17 cellular contexts compared by ENCODE assay signal in genomic region chr2:217392930-217393584, GRCh38.
DNase-seq lines count a peak whose midpoint lies in the region; ATAC-seq and TF ChIP-seq lines count a peak whose summit lies in the region.
"Had no signal": no experiment of that assay in that cellular context is flagged by ENCODE, and none has a peak within 500 bp of the region (broad histone marks: within the 10 kb centered on the region; RNA-seq: fewer than 3 reads in every experiment).

No MANE protein-coding gene starts in this region.

- no peaks in the 10 kb centered on the region for H3K9me3 ChIP-seq in osteoblast (ENCODE audit: low read depth, low read length)
- no peaks in the 10 kb centered on the region for H3K9me3 ChIP-seq in vagina
- H3K9me3 ChIP-seq: prostate gland had no signal

- H3K36me3 ChIP-seq in osteoblast (ENCODE audit: insufficient read depth, low read length) (no peaks in the 10 kb centered on the region), vagina (no peaks in the 10 kb centered on the region)
- H3K36me3 ChIP-seq: left lung, prostate gland had no signal

- H3K27me3 ChIP-seq in foreskin keratinocyte, result no peaks in the 10 kb centered on the region
- H3K27me3 ChIP-seq in osteoblast (ENCODE audit: insufficient read depth, low read length), result no peaks in the 10 kb centered on the region
- no peaks in the 10 kb centered on the region for H3K27me3 ChIP-seq in vagina
- H3K27me3 ChIP-seq: left lung had no signal

- H3K79me2 ChIP-seq in osteoblast (ENCODE audit: insufficient read depth, low read length), result no peaks in the 10 kb centered on the region

- DNase-seq in NCI-H2029 (lab: John Stamatoyannopoulos, UW) (peak; percentile 24), NCI-H2029 treated with DMSO at 0.1 percent for 48 hours (lab: John Stamatoyannopoulos, UW) (no peak), foreskin keratinocyte (no peak), osteoblast (ENCODE audit: insufficient read length, low spot score, missing footprints) (no peak), vagina (ENCODE audit: extremely low spot score in 2 of 2) (no peak), NCI-H128 (lab: John Stamatoyannopoulos, UW; ENCODE audit: unreplicated experiment) (no peak)
- no peak for DNase-seq in activated T-cell treated with anti-CD3 and anti-CD28 coated beads, Interleukin-2, amount 50 U/mL, for 72 hours
- DNase-seq: activated CD4-positive, CD25-positive, alpha-beta regulatory T cell; activated gamma-delta T cell; naive B cell; RPMI8226 had no signal

- H3K36me3 Mint-ChIP-seq in activated T-cell treated with anti-CD3 and anti-CD28 coated beads, Interleukin-2, amount 50 U/mL, for 72 hours (ENCODE audit: insufficient read depth in 2 of 2), result peaks cover 5 to 6% of the 10 kb centered on the region in 2 donors

- H3K4me3 Mint-ChIP-seq in activated T-cell treated with anti-CD3 and anti-CD28 coated beads, Interleukin-2, amount 50 U/mL, for 72 hours, result no peak overlapping the region
- H3K4me3 Mint-ChIP-seq: dendritic cell treated with granulocyte-macrophage colony-stimulating factor and Interleukin-4, amounts not matched to agents 40 ng/mL and 50 ng/mL, for 4 days; GM23338; naive B cell had no signal

- ATAC-seq in foreskin keratinocyte (peak; percentile 13), HG03354 (IDR thresholded peaks at IDR 0.05; ENCODE audit: poor library complexity, severe bottlenecking, unreplicated experiment) (no peak)
- ATAC-seq in activated T-cell treated with anti-CD3 and anti-CD28 coated beads, Interleukin-2, amount 50 U/mL, for 72 hours (replicated peaks in 1 of 2), result no peak
- ATAC-seq: GM23338 had no signal

- no peaks in the 10 kb centered on the region for H3K4me1 ChIP-seq in foreskin keratinocyte
- peaks cover 30% of the 10 kb centered on the region for H3K4me1 ChIP-seq in osteoblast (ENCODE audit: insufficient read depth, low read length)
- H3K4me1 ChIP-seq in vagina, result peaks cover 27% of the 10 kb centered on the region
- H3K4me1 ChIP-seq: prostate gland had no signal

- no peak overlapping the region for H3K4me3 ChIP-seq in osteoblast (ENCODE audit: insufficient read depth, low read length)
- H3K4me3 ChIP-seq in vagina, result no peak overlapping the region
- H3K4me3 ChIP-seq: GM23338, left lung, prostate gland had no signal

- no peak overlapping the region for H3K27ac Mint-ChIP-seq in activated T-cell treated with anti-CD3 and anti-CD28 coated beads, Interleukin-2, amount 50 U/mL, for 72 hours
- H3K27ac Mint-ChIP-seq: dendritic cell treated with granulocyte-macrophage colony-stimulating factor and Interleukin-4, amounts not matched to agents 40 ng/mL and 50 ng/mL, for 4 days; GM23338; naive B cell had no signal

- peaks cover 4 to 9% of the 10 kb centered on the region in 2 donors for H3K9me3 Mint-ChIP-seq in activated T-cell treated with anti-CD3 and anti-CD28 coated beads, Interleukin-2, amount 50 U/mL, for 72 hours

- no peaks in the 10 kb centered on the region for H4K20me1 ChIP-seq in osteoblast (ENCODE audit: insufficient read depth, low read length)

- H3K27me3 Mint-ChIP-seq in activated T-cell treated with anti-CD3 and anti-CD28 coated beads, Interleukin-2, amount 50 U/mL, for 72 hours (ENCODE audit: low read depth), result no peaks in the 10 kb centered on the region

- peak overlapping the region; percentile 14 for H3K4me2 ChIP-seq in osteoblast (ENCODE audit: insufficient read depth, low read length)
- H3K4me2 ChIP-seq: GM23338 had no signal

- no peak for TF ChIP-seq CTCF in foreskin keratinocyte (conservative IDR thresholded peaks at IDR 0.05)
- TF ChIP-seq CTCF in osteoblast (IDR thresholded peaks at IDR 0.05; ENCODE audit: extremely low read depth, low read depth, low read length), result no peak
- TF ChIP-seq CTCF in vagina (IDR thresholded peaks at IDR 0.05), result no peak

- H2AFZ ChIP-seq in osteoblast (ENCODE audit: low read length), result peak overlapping the region; percentile 21
- H2AFZ ChIP-seq: GM23338 had no signal

- intact Hi-C loops in vagina (cut with DNase I), result no loop called here

- H3K4me1 Mint-ChIP-seq in activated T-cell treated with anti-CD3 and anti-CD28 coated beads, Interleukin-2, amount 50 U/mL, for 72 hours (ENCODE audit: low read depth), result peaks cover under 1% of the 10 kb centered on the region
- H3K4me1 Mint-ChIP-seq: GM23338, naive B cell had no signal

- TF ChIP-seq POLR2A in vagina (IDR thresholded peaks at IDR 0.05), result no peak

- peak overlapping the region; percentile 54 for H3K27ac ChIP-seq in foreskin keratinocyte
- H3K27ac ChIP-seq in osteoblast (ENCODE audit: low read depth, low read length), result peak overlapping the region; percentile 35
- peak overlapping the region; percentile 4 for H3K27ac ChIP-seq in vagina
- H3K27ac ChIP-seq: 22Rv1, left lung, prostate gland had no signal

Comparison
In these comparisons a context has a peak if more than half of its experiments do, and no peak if none do; other contexts are left out.
1. H3K27ac ChIP-seq: peak in every context shown above with its lines; median percentile 54 in foreskin keratinocyte; 35 in osteoblast; 4 in vagina.